Comparison of ENCODE assay signal across 1 cellular context in the genomic region with DNA sequence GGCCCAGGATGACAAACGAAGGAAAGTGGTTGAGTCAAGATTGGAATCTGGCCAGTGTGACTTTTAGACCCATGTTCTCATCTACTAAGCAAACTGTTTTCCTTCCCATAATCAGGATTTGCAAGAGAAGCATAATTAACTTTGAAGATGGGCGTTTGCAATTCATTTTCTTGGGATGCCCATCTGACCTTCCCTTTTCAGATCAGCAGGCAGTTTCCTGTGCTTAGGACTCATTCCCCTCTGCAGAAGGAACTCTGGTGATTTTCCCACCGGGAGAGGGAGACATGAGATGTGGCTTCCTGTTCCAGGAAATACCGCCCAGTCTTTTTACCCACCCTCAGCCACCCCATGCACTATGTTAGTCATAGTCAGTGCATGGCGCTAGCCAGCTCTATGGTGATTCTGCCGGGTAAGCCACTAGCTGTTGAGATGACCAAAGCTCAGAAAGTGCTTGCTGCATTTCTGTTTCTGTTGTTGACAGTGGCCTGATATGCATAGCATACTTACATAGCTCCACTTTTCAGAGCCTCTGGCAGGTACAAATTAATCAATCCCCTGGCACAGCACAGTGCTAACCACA.
TF ChIP-seq lines count a peak whose summit lies in the region.

No MANE protein-coding gene starts in this region.

TF ChIP-seq in GM23338, 12 proteins besides CTCF, POLR2A, EP300 and RAD21 (continued from another document):
- TF ChIP-seq CREB1 (CRISPR knock-in tag; IDR thresholded peaks at IDR 0.05; ENCODE audit: low read depth) (no peak), ZNF114 (CRISPR knock-in tag; IDR thresholded peaks at IDR 0.05) (no peak), EZH2phosphoT487 (IDR thresholded peaks at IDR 0.05; ENCODE audit: unreplicated experiment) (no peak), EZH2 (IDR thresholded peaks at IDR 0.05; ENCODE audit: low read depth, unreplicated experiment) (no peak), NANOG (IDR thresholded peaks at IDR 0.05; ENCODE audit: borderline replicate concordance) (no peak), STAT1 (IDR thresholded peaks at IDR 0.05; ENCODE audit: unreplicated experiment) (no peak), ZNF331 (CRISPR knock-in tag; IDR thresholded peaks at IDR 0.05; ENCODE audit: low read depth) (no peak)
- TF ChIP-seq, protein P1, sequence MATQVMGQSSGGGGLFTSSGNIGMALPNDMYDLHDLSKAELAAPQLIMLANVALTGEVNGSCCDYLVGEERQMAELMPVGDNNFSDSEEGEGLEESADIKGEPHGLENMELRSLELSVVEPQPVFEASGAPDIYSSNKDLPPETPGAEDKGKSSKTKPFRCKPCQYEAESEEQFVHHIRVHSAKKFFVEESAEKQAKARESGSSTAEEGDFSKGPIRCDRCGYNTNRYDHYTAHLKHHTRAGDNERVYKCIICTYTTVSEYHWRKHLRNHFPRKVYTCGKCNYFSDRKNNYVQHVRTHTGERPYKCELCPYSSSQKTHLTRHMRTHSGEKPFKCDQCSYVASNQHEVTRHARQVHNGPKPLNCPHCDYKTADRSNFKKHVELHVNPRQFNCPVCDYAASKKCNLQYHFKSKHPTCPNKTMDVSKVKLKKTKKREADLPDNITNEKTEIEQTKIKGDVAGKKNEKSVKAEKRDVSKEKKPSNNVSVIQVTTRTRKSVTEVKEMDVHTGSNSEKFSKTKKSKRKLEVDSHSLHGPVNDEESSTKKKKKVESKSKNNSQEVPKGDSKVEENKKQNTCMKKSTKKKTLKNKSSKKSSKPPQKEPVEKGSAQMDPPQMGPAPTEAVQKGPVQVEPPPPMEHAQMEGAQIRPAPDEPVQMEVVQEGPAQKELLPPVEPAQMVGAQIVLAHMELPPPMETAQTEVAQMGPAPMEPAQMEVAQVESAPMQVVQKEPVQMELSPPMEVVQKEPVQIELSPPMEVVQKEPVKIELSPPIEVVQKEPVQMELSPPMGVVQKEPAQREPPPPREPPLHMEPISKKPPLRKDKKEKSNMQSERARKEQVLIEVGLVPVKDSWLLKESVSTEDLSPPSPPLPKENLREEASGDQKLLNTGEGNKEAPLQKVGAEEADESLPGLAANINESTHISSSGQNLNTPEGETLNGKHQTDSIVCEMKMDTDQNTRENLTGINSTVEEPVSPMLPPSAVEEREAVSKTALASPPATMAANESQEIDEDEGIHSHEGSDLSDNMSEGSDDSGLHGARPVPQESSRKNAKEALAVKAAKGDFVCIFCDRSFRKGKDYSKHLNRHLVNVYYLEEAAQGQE (IDR thresholded peaks at IDR 0.05; ENCODE audit: unreplicated experiment), result no peak
